1 cellular context compared by ENCODE assay signal in genomic region chr2:156125018-156125417, GRCh38.
TF ChIP-seq lines count a peak whose summit lies in the region.

No MANE protein-coding gene starts in this region.

TF ChIP-seq in SK-N-SH, 30 proteins besides CTCF, POLR2A, EP300 and RAD21 (continued from another document):
- TF ChIP-seq, protein P1, sequence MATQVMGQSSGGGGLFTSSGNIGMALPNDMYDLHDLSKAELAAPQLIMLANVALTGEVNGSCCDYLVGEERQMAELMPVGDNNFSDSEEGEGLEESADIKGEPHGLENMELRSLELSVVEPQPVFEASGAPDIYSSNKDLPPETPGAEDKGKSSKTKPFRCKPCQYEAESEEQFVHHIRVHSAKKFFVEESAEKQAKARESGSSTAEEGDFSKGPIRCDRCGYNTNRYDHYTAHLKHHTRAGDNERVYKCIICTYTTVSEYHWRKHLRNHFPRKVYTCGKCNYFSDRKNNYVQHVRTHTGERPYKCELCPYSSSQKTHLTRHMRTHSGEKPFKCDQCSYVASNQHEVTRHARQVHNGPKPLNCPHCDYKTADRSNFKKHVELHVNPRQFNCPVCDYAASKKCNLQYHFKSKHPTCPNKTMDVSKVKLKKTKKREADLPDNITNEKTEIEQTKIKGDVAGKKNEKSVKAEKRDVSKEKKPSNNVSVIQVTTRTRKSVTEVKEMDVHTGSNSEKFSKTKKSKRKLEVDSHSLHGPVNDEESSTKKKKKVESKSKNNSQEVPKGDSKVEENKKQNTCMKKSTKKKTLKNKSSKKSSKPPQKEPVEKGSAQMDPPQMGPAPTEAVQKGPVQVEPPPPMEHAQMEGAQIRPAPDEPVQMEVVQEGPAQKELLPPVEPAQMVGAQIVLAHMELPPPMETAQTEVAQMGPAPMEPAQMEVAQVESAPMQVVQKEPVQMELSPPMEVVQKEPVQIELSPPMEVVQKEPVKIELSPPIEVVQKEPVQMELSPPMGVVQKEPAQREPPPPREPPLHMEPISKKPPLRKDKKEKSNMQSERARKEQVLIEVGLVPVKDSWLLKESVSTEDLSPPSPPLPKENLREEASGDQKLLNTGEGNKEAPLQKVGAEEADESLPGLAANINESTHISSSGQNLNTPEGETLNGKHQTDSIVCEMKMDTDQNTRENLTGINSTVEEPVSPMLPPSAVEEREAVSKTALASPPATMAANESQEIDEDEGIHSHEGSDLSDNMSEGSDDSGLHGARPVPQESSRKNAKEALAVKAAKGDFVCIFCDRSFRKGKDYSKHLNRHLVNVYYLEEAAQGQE (IDR thresholded peaks at IDR 0.05; ENCODE audit: low read depth, low read length), result 0 out of 2 replicates have a peak, but pooled peaks have one; percentile 35
- TF ChIP-seq MEF2A (IDR thresholded peaks at IDR 0.05; ENCODE audit: borderline replicate concordance, low read depth), result no peak
